In the genomic region with DNA sequence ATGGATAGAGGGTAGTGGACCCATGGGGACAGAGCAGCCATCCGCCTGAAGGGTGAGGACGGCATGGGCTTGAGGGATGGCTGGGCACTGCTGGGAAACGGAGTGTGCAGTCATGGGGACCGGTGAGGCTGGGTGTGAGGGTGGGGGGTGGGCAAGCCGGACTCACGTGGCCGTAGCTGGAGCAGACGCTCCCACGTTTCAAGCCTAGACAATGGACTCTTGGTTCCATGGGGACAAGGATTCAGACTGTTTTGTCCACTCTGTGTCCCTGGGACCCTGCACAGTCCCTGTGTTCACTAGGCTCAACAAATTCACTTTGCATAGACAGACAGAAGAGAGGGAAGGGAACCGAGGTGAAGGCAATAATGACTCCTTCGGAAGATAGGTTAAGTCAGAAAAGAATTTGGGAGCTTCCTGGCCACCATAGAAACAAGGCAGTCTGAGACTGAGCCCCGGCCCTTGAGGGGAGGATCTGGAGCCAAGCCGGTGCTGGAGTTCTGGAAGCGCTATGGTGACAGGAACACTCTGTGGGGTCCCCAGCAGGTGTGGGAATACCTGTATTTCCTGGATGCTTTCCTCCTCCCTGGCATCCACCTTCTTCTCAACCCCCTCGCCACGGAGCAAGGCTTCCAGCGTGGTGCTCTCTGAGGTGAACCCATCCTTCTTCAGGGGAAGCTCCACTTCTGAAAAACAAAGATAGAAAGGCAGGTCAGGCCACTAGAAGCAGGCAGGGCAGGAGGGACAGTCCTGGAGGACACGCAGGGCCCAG, we compare ENCODE assay signal across 1 cellular context.
TF ChIP-seq lines count a peak whose summit lies in the region.

No MANE protein-coding gene starts in this region.

TF ChIP-seq in IMR-90, 13 proteins besides CTCF, POLR2A, EP300 and RAD21 (continued from another document):
- no peak for TF ChIP-seq USF2 (IDR thresholded peaks at IDR 0.05; ENCODE audit: low read depth, low read length)
- TF ChIP-seq FOS (IDR thresholded peaks at IDR 0.05; ENCODE audit: low read depth, low read length): no peak
- TF ChIP-seq NFE2L2 (IDR thresholded peaks at IDR 0.05; ENCODE audit: low read depth, low read length): no peak
